ENCODE assay signal across 1 cellular context in genomic region chr6:151452750-151453427, GRCh38.
TF ChIP-seq lines count a peak whose summit lies in the region.

No MANE protein-coding gene starts in this region.

TF ChIP-seq in endothelial cell of umbilical vein, 7 proteins besides CTCF, POLR2A, EP300 and RAD21 (continued from another document):
- TF ChIP-seq GATA2 (IDR thresholded peaks at IDR 0.05; ENCODE audit: insufficient read depth, insufficient read length, low read depth, low read length) (no peak), POLR2AphosphoS5 (IDR thresholded peaks at IDR 0.05; ENCODE audit: insufficient read depth, low read depth, low read length) (no peak), EZH2 (IDR thresholded peaks at IDR 0.05; ENCODE audit: borderline replicate concordance, low read depth, low read length, severe bottlenecking) (no peak), JUN (IDR thresholded peaks at IDR 0.05; ENCODE audit: borderline replicate concordance, insufficient read depth, insufficient read length, low read depth) (no peak), FOS (IDR thresholded peaks at IDR 0.05; ENCODE audit: borderline replicate concordance, insufficient read depth, low read length) (no peak)
TF ChIP-seq in endothelial cell of umbilical vein: peak in this region for 0.
